ENCODE assay signal across 14 cellular contexts in genomic region chr2:208319403-208319802, GRCh38. TPM values are rescaled to one million over a fixed set of nuclear protein-coding genes. Genes with fewer than 3 reads are reported as not detected.
A peak's percentile ranks its signal among the peaks of the same experiment; 100 is the strongest.
DNase-seq lines count a peak whose midpoint lies in the region; ATAC-seq and TF ChIP-seq lines count a peak whose summit lies in the region.
"Had no signal": no experiment of that assay in that cellular context is flagged by ENCODE, and none has a peak within 500 bp of the region (broad histone marks: within the 10 kb centered on the region; RNA-seq: fewer than 3 reads in every experiment).

No MANE protein-coding gene starts in this region.

- H3K27me3 Mint-ChIP-seq in activated CD4-positive, alpha-beta T cell treated with anti-CD3 and anti-CD28 coated beads for 36 hours, result no peaks in the 10 kb centered on the region
- no peaks in the 10 kb centered on the region for H3K27me3 Mint-ChIP-seq in progenitor cell of endocrine pancreas

- peak; percentile 49 for ATAC-seq in activated CD4-positive, alpha-beta T cell treated with anti-CD3 and anti-CD28 coated beads for 36 hours
- peak; percentile 13 for ATAC-seq in HG03354 (IDR thresholded peaks at IDR 0.05; ENCODE audit: poor library complexity, severe bottlenecking, unreplicated experiment)

- H3K27ac ChIP-seq in coronary artery, result peak overlapping the region; percentile 44 to 62
- peak overlapping the region; percentile 73 to 78 for H3K27ac ChIP-seq in tibial artery
- H3K27ac ChIP-seq: 22Rv1 had no signal

- peaks cover 47% of the 10 kb centered on the region for H3K36me3 Mint-ChIP-seq in activated CD4-positive, alpha-beta T cell treated with anti-CD3 and anti-CD28 coated beads for 36 hours (ENCODE audit: low read depth)
- H3K36me3 Mint-ChIP-seq in progenitor cell of endocrine pancreas (ENCODE audit: insufficient read depth), result peaks cover 42% of the 10 kb centered on the region

- H3K4me1 ChIP-seq in tibial artery, result peaks cover 0 to 45% (median 20%) of the 10 kb centered on the region in 4 donors

- peaks cover 13% of the 10 kb centered on the region for H3K4me1 Mint-ChIP-seq in activated CD4-positive, alpha-beta T cell treated with anti-CD3 and anti-CD28 coated beads for 36 hours
- H3K4me1 Mint-ChIP-seq in progenitor cell of endocrine pancreas (ENCODE audit: low read depth), result no peaks in the 10 kb centered on the region

- no peaks in the 10 kb centered on the region for H3K27me3 ChIP-seq in tibial artery
- H3K27me3 ChIP-seq: right atrium auricular region had no signal

- DNase-seq in activated CD4-positive, alpha-beta T cell treated with anti-CD3 and anti-CD28 coated beads for 36 hours, result no peak
- no peak for DNase-seq in activated CD4-positive, alpha-beta T cell treated with anti-CD3 and anti-CD28 coated beads for 1 hour
- DNase-seq in coronary artery (ENCODE audit: low spot score), result no peak
- DNase-seq in tibial artery, result no peak
- no peak for DNase-seq in NCI-H2196 treated with DMSO at 0.1 percent for 48 hours (lab: John Stamatoyannopoulos, UW; ENCODE audit: unreplicated experiment)
- DNase-seq in progenitor cell of endocrine pancreas (ENCODE audit: low spot score, unreplicated experiment), result no peak
- no peak for DNase-seq in cortex of kidney (lab: John Stamatoyannopoulos, UW)
- DNase-seq: activated CD4-positive, alpha-beta T cell treated with anti-CD3 and anti-CD28 coated beads for 4 hours; activated naive CD4-positive, alpha-beta T cell treated with anti-CD3 and anti-CD28 coated beads, Interleukin-2, amount 50 U/mL, for 16 hours; GOT3; hippocampal formation had no signal

- POLR2A ChIA-PET in activated CD4-positive, alpha-beta T cell treated with anti-CD3 and anti-CD28 coated beads for 36 hours (lab: Charles Lee), result no interaction called here

- CTCF ChIA-PET in activated CD4-positive, alpha-beta T cell treated with anti-CD3 and anti-CD28 coated beads for 36 hours (lab: Charles Lee), result no interaction called here

- TF ChIP-seq CTCF in coronary artery (IDR thresholded peaks at IDR 0.05), result no peak
- no peak for TF ChIP-seq CTCF in tibial artery (IDR thresholded peaks at IDR 0.05)
- TF ChIP-seq CTCF in progenitor cell of endocrine pancreas (IDR thresholded peaks at IDR 0.05; ENCODE audit: unreplicated experiment), result no peak

- no peak overlapping the region for H3K4me3 ChIP-seq in coronary artery
- H3K4me3 ChIP-seq in tibial artery, result no peak overlapping the region
- H3K4me3 ChIP-seq: right atrium auricular region had no signal

- H3K9me3 ChIP-seq in tibial artery, result no peaks in the 10 kb centered on the region
- H3K9me3 ChIP-seq: right atrium auricular region had no signal

- no peaks in the 10 kb centered on the region for H3K9me3 Mint-ChIP-seq in activated CD4-positive, alpha-beta T cell treated with anti-CD3 and anti-CD28 coated beads for 36 hours (ENCODE audit: low read depth)
- peaks cover 3% of the 10 kb centered on the region for H3K9me3 Mint-ChIP-seq in progenitor cell of endocrine pancreas (ENCODE audit: low read depth)

- no peak overlapping the region for H3K27ac Mint-ChIP-seq in activated CD4-positive, alpha-beta T cell treated with anti-CD3 and anti-CD28 coated beads for 36 hours
- no peak overlapping the region for H3K27ac Mint-ChIP-seq in progenitor cell of endocrine pancreas

- intact Hi-C loops in activated CD4-positive, alpha-beta T cell treated with anti-CD3 and anti-CD28 coated beads for 36 hours (cut with DNase I, micrococcal nuclease), result no loop called here
- intact Hi-C loops in tibial artery (cut with DNase I; ENCODE audit: low total_unique reads), result no loop called here

- H3K36me3 ChIP-seq in tibial artery, result peaks cover 13 to 28% (median 17%) of the 10 kb centered on the region in 3 donors

- no peak overlapping the region for H3K4me3 Mint-ChIP-seq in activated CD4-positive, alpha-beta T cell treated with anti-CD3 and anti-CD28 coated beads for 36 hours
- H3K4me3 Mint-ChIP-seq in progenitor cell of endocrine pancreas (ENCODE audit: low read depth), result no peak overlapping the region

RNA-seq across cellular contexts. Expression of gene PIKFYVE, which starts 53.3 kb away (rescaled TPM):
- total RNA-seq in activated CD4-positive, alpha-beta T cell treated with anti-CD3 and anti-CD28 coated beads for 36 hours, result 10 to 100 TPM; 19.3 to 21.5 TPM
- 37.4 and 38.4 TPM in 2 replicates for total RNA-seq in progenitor cell of endocrine pancreas
